Comparison of ENCODE assay signal across 19 cellular contexts in the genomic region with DNA sequence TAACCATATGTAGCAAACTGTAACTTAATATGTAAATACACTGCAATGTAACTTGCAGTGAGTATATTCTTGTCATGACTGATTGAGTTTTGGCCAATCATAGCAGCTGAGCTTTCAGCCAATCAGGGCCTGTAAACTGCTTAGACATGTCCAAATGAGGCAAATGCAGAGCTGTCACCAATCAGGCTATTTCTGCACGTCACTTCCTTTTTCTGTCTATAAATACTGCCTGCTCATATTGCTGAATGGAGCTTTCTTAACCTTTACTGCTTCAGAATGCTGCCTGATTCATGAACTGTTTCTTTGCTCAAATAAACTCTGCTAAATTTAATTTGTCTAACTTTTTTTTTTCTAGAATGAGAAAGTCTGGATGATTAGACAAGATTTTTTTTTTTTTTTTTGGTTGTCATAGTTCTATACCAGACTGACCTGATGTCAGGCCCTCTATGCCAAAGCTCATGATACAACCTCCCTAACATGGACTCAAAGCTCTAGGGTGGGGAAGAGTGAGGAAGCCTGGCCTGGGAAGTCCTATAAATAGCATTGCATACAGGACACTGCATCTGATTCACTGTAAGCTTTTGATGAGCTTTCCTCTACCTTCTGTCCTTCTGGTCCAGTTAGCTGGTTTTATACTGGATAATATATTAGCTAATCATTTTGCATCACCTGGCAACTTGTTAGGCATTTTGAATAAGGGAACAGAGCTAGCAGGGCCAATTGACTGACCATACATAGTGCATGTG. TPM values are rescaled to one million over a fixed set of nuclear protein-coding genes. Genes with fewer than 3 reads are reported as not detected.
DNase-seq lines count a peak whose midpoint lies in the region; ATAC-seq and TF ChIP-seq lines count a peak whose summit lies in the region.
"Had no signal": no experiment of that assay in that cellular context is flagged by ENCODE, and none has a peak within 500 bp of the region (broad histone marks: within the 10 kb centered on the region; RNA-seq: fewer than 3 reads in every experiment).

No MANE protein-coding gene starts in this region.

- no peak for TF ChIP-seq EP300 in sigmoid colon (IDR thresholded peaks at IDR 0.05)

- no peak for TF ChIP-seq POLR2A in sigmoid colon (IDR thresholded peaks at IDR 0.05)

- H3F3A ChIP-seq in DOHH2 (ENCODE audit: control insufficient read depth, insufficient read depth) (no peaks in the 10 kb centered on the region), GM23338 (replicated peaks; ENCODE audit: low read depth) (no peaks in the 10 kb centered on the region)

- intact Hi-C loops in sigmoid colon (cut with DNase I): no loop called here

- H3K36me3 ChIP-seq in DOHH2 (ENCODE audit: control insufficient read depth, low read length) (peaks cover 6% of the 10 kb centered on the region), WERI-Rb-1 (no peaks in the 10 kb centered on the region), sigmoid colon (no peaks in the 10 kb centered on the region), GM23338 (ENCODE audit: insufficient read depth) (no peaks in the 10 kb centered on the region)

- no peak overlapping the region for H3K27ac Mint-ChIP-seq in GM23338
- H3K27ac Mint-ChIP-seq: activated naive CD4-positive, alpha-beta T cell treated with anti-CD3 and anti-CD28 coated beads, Interleukin-2, amount 10 ng/mL, durations not matched to agents 7 days and 5 days; endodermal cell had no signal

- H3K4me1 ChIP-seq in DOHH2 (ENCODE audit: control insufficient read depth, low read length): peaks cover 19% of the 10 kb centered on the region
- peaks cover 0 to 21% (median 10%) of the 10 kb centered on the region in 4 donors for H3K4me1 ChIP-seq in sigmoid colon
- H3K4me1 ChIP-seq in GM23338 (ENCODE audit: insufficient read depth): no peaks in the 10 kb centered on the region

- no peak overlapping the region for H3K4me3 Mint-ChIP-seq in GM23338
- H3K4me3 Mint-ChIP-seq: activated naive CD4-positive, alpha-beta T cell treated with anti-CD3 and anti-CD28 coated beads, Interleukin-2, amount 10 ng/mL, durations not matched to agents 7 days and 5 days; endodermal cell had no signal

- H2AFZ ChIP-seq in GM23338: no peak overlapping the region

- H3K4me2 ChIP-seq in DOHH2 (ENCODE audit: low read length): peak overlapping the region; percentile 20; the same call in 1 of the 2 replicates
- no peak overlapping the region for H3K4me2 ChIP-seq in GM23338

- H4K20me1 ChIP-seq in DOHH2 (ENCODE audit: control insufficient read depth, insufficient read depth, low read depth, low read length): no peaks in the 10 kb centered on the region
- H4K20me1 ChIP-seq in GM23338 (replicated peaks; ENCODE audit: insufficient read depth): no peaks in the 10 kb centered on the region

- H3K27me3 Mint-ChIP-seq in GM23338 (ENCODE audit: insufficient read depth, low read depth, poor library complexity): peaks cover 2% of the 10 kb centered on the region
- H3K27me3 Mint-ChIP-seq: activated naive CD4-positive, alpha-beta T cell treated with anti-CD3 and anti-CD28 coated beads, Interleukin-2, amount 10 ng/mL, durations not matched to agents 7 days and 5 days had no signal

- TF ChIP-seq CTCF in DOHH2 (IDR thresholded peaks at IDR 0.05; ENCODE audit: low read depth, low read length, poor library complexity, severe bottlenecking) (no peak), WERI-Rb-1 (IDR thresholded peaks at IDR 0.05; ENCODE audit: low read depth, low read length) (no peak), sigmoid colon (IDR thresholded peaks at IDR 0.05) (no peak), GM23338 (conservative IDR thresholded peaks at IDR 0.05; ENCODE audit: low read depth in 2 of 2) (no peak), foreskin fibroblast (IDR thresholded peaks at IDR 0.05; ENCODE audit: low read depth, low read length) (no peak)

- H3K9me3 Mint-ChIP-seq in GM23338: peaks cover 6% of the 10 kb centered on the region; the same call in 2 of the 3 replicates
- H3K9me3 Mint-ChIP-seq: activated naive CD4-positive, alpha-beta T cell treated with anti-CD3 and anti-CD28 coated beads, Interleukin-2, amount 10 ng/mL, durations not matched to agents 7 days and 5 days had no signal

- H3K9me2 ChIP-seq in DOHH2 (replicated peaks; ENCODE audit: control insufficient read depth, low read length): no peaks in the 10 kb centered on the region
- H3K9me2 ChIP-seq in GM23338 (ENCODE audit: insufficient read depth): no peaks in the 10 kb centered on the region

- H3K4me3 ChIP-seq in DOHH2 (ENCODE audit: low read length) (peak overlapping the region; percentile 16), WERI-Rb-1 (ENCODE audit: low read depth, low read length) (no peak overlapping the region), sigmoid colon (no peak overlapping the region), GM23338 (no peak overlapping the region), foreskin fibroblast (ENCODE audit: low read depth in 1 of 2, low read length in 2 of 2) (no peak overlapping the region)

- H3K9me3 ChIP-seq in DOHH2 (ENCODE audit: control insufficient read depth, insufficient read depth, low read length) (peaks cover 12% of the 10 kb centered on the region; the same call in 1 of the 2 replicates), WERI-Rb-1 (ENCODE audit: severe bottlenecking) (peaks cover 2% of the 10 kb centered on the region), sigmoid colon (no peaks in the 10 kb centered on the region)

- 61 to 77% methylated on average over 1 of the region's 1 CpG for WGBS in sigmoid colon, 2 donors

- no peaks in the 10 kb centered on the region for H3K36me3 Mint-ChIP-seq in GM23338 (ENCODE audit: low read depth)
- H3K36me3 Mint-ChIP-seq: activated naive CD4-positive, alpha-beta T cell treated with anti-CD3 and anti-CD28 coated beads, Interleukin-2, amount 10 ng/mL, durations not matched to agents 7 days and 5 days had no signal

- H3K4me1 Mint-ChIP-seq in GM23338: no peaks in the 10 kb centered on the region
- H3K4me1 Mint-ChIP-seq: activated naive CD4-positive, alpha-beta T cell treated with anti-CD3 and anti-CD28 coated beads, Interleukin-2, amount 10 ng/mL, durations not matched to agents 7 days and 5 days; endodermal cell had no signal

- DNase-seq in HT1080 (ENCODE audit: low read depth): peak; percentile 15
- peak; percentile 5 to 77 for DNase-seq in NCI-H524 (lab: John Stamatoyannopoulos, UW)
- DNase-seq in WERI-Rb-1: peak; percentile 42
- no peak for DNase-seq in sigmoid colon
- no peak for DNase-seq in GM23338 (ENCODE audit: low spot score)
- no peak for DNase-seq in foreskin fibroblast
- DNase-seq in amygdala (lab: John Stamatoyannopoulos, UW): no peak
- DNase-seq: activated CD4-positive, alpha-beta T cell treated with anti-CD3 and anti-CD28 coated beads, Interleukin-2, amount 50 U/mL, for 4 hours; activated naive CD4-positive, alpha-beta T cell treated with anti-CD3 and anti-CD28 coated beads, Interleukin-2, amount 10 ng/mL, durations not matched to agents 7 days and 5 days; activated T-cell treated with anti-CD3 and anti-CD28 coated beads, Interleukin-2, amount 50 U/mL, for 1 hour; endodermal cell; islet precursor cell; mammary epithelial cell; NCI-H2029 treated with DMSO at 0.1 percent for 48 hours; NCI-H526 treated with DMSO at 0.1 percent for 48 hours; SW 1271 had no signal

- ATAC-seq in GM23338: no peak

- H3K27ac ChIP-seq in DOHH2 (ENCODE audit: low read depth, low read length) (no peak overlapping the region), WERI-Rb-1 (no peak overlapping the region), sigmoid colon (no peak overlapping the region), GM23338 (ENCODE audit: low read depth) (no peak overlapping the region)

- H3K79me2 ChIP-seq in DOHH2 (ENCODE audit: control insufficient read depth, low read length) (no peaks in the 10 kb centered on the region), GM23338 (replicated peaks; ENCODE audit: insufficient read depth) (no peaks in the 10 kb centered on the region)

- H3K27me3 ChIP-seq in DOHH2 (ENCODE audit: control insufficient read depth, low read length) (no peaks in the 10 kb centered on the region), WERI-Rb-1 (ENCODE audit: insufficient read depth, low read depth, severe bottlenecking) (no peaks in the 10 kb centered on the region), sigmoid colon (no peaks in the 10 kb centered on the region), GM23338 (ENCODE audit: insufficient read depth) (no peaks in the 10 kb centered on the region)

TF ChIP-seq in GM23338, 12 proteins besides CTCF, POLR2A, EP300 and RAD21 (continues in another document):
- TF ChIP-seq STAT1 (IDR thresholded peaks at IDR 0.05; ENCODE audit: unreplicated experiment) (no peak), CREB1 (CRISPR knock-in tag; IDR thresholded peaks at IDR 0.05; ENCODE audit: low read depth) (no peak), ZNF114 (CRISPR knock-in tag; IDR thresholded peaks at IDR 0.05) (no peak)

RNA-seq across cellular contexts. Expression of a gene that starts 12.0 kb away (rescaled TPM):
- total RNA-seq in HT1080 (2014; rRNA removed; shearing (Covaris generic)): 0.23 and 0.90 TPM in 2 replicates
- polyA plus RNA-seq in HT1080 (2015; cell fraction: cytosol; rRNA removed): 0.11 and 0.14 TPM in 2 replicates
- polyA plus RNA-seq in HT1080 (2015; cell fraction: nucleus; rRNA removed): 0.15 TPM in 1 of 2 replicates, not detected in the other
- 1,000 to 10,000 TPM in 3 of 4 donors, 100 to 1,000 TPM in 1; 984 to 2,103 (median 1,249) TPM for total RNA-seq in sigmoid colon
- polyA plus RNA-seq in sigmoid colon (100 to 1,000 TPM in 2 of 3 donors, 10 to 100 TPM in 1; 21.7 to 436 (median 179) TPM), GM23338 (2016; fragmentation: Nextera tagmentation; extraction: Ambion mirVana) (0.60 TPM in 1 of 2 replicates, not detected in the other)
- not detected in 2 replicates for total RNA-seq in GM23338 (2014; rRNA removed; shearing (Covaris generic))
- total RNA-seq: endodermal cell had no signal

RNA-seq across cellular contexts. Expression of a gene that starts 30.3 kb away (rescaled TPM):
- not detected in 2 replicates for total RNA-seq in HT1080 (2014; rRNA removed; shearing (Covaris generic))
- not detected in 2 replicates for polyA plus RNA-seq in HT1080 (2015; cell fraction: cytosol; rRNA removed)
- polyA plus RNA-seq in HT1080 (2015; cell fraction: nucleus; rRNA removed): not detected in 2 replicates
- 1 to 10 TPM in 2 of 4 donors, under 1 TPM in 2; 0.27 to 3.1 (median 1.2) TPM for total RNA-seq in sigmoid colon
- polyA plus RNA-seq in sigmoid colon (under 1 TPM in 2 of 3 donors, not detected in 1; 0.36 to 0.60 TPM), GM23338 (2016; fragmentation: Nextera tagmentation; extraction: Ambion mirVana) (0.07 and 0.08 TPM in 2 replicates)
- not detected in 2 replicates for total RNA-seq in GM23338 (2014; rRNA removed; shearing (Covaris generic))
- total RNA-seq: endodermal cell, HT-29, mammary epithelial cell, osteocyte had no signal
- polyA plus RNA-seq: mammary epithelial cell had no signal

RNA-seq across cellular contexts. Expression of a gene that starts 59.6 kb away (rescaled TPM):
- not detected in 2 replicates for total RNA-seq in HT1080 (2014; rRNA removed; shearing (Covaris generic))
- not detected in 2 replicates for polyA plus RNA-seq in HT1080 (2015; cell fraction: cytosol; rRNA removed)
- polyA plus RNA-seq in HT1080 (2015; cell fraction: nucleus; rRNA removed): not detected in 2 replicates
- 1 to 10 TPM in 1 of 4 donors, under 1 TPM in 2, not detected in 1; 0.16 to 1.1 (median 0.55) TPM for total RNA-seq in sigmoid colon
- polyA plus RNA-seq in sigmoid colon (under 1 TPM in 1 of 3 donors, not detected in 2; 0.09 TPM), GM23338 (2016; fragmentation: Nextera tagmentation; extraction: Ambion mirVana) (0.13 TPM in 1 of 2 replicates, not detected in the other)
- not detected in 2 replicates for total RNA-seq in GM23338 (2014; rRNA removed; shearing (Covaris generic))
- total RNA-seq: endodermal cell, HT-29, osteocyte had no signal
- polyA plus RNA-seq: mammary epithelial cell had no signal

Comparison
In these comparisons a context has a peak if more than half of its experiments do, and no peak if none do; other contexts are left out.
1. DNase-seq: peak in HT1080 (single experiment), NCI-H524 (2 of 2) and WERI-Rb-1 (single experiment); none in sigmoid colon (single experiment), GM23338 (single experiment), foreskin fibroblast (0 of 2) and amygdala (0 of 56).
2. RNA of a gene that starts 12.0 kb away (total RNA-seq): 984 to 2,103 TPM in sigmoid colon; 0.23 to 0.90 TPM in HT1080 and not detected in GM23338; every median in the first group is over 100 times any median in the second.